1 cellular context compared by ENCODE assay signal in genomic region chr19:9827325-9828238, GRCh38.
TF ChIP-seq lines count a peak whose summit lies in the region.

UBL5 (plus strand) TSS chr19:9827918; CDS start chr19:9828338, 420 bp downstream.

TF ChIP-seq in K562, 482 proteins besides CTCF, POLR2A, EP300 and RAD21 (continued from another document and continues in another):
- no peak for TF ChIP-seq HBP1 (CRISPR knock-in tag; IDR thresholded peaks at IDR 0.05)
- no peak for TF ChIP-seq PYGO2 (tag; IDR thresholded peaks at IDR 0.05)
- no peak for TF ChIP-seq ZBTB43 (CRISPR knock-in tag; IDR thresholded peaks at IDR 0.05)
- peak; percentile 99 for TF ChIP-seq NR2C1 (IDR thresholded peaks at IDR 0.05)
- TF ChIP-seq NR2C1 (tag; IDR thresholded peaks at IDR 0.05) = peak; percentile 99
- no peak for TF ChIP-seq HSF4 (CRISPR knock-in tag; IDR thresholded peaks at IDR 0.05; ENCODE audit: borderline replicate concordance)
- no peak for TF ChIP-seq NCOR1 (IDR thresholded peaks at IDR 0.05)
- TF ChIP-seq ILK (tag; IDR thresholded peaks at IDR 0.05; ENCODE audit: borderline replicate concordance, low read depth) = no peak
- TF ChIP-seq PRMT5 (CRISPR knock-in tag; IDR thresholded peaks at IDR 0.05) = no peak
- peak; percentile 63 for TF ChIP-seq TBP (optimal IDR thresholded peaks at IDR 0.05; ENCODE audit: low read depth, low read length)
- TF ChIP-seq ADNP (tag; IDR thresholded peaks at IDR 0.05) = no peak
- TF ChIP-seq KLF13 (tag; IDR thresholded peaks at IDR 0.05; ENCODE audit: borderline replicate concordance, low read depth) = peak; percentile 62
- TF ChIP-seq CBFA2T3 (IDR thresholded peaks at IDR 0.05) = no peak
- no peak for TF ChIP-seq SPI1 (IDR thresholded peaks at IDR 0.05; ENCODE audit: borderline replicate concordance, low read depth, low read length)
- TF ChIP-seq CSDE1 (IDR thresholded peaks at IDR 0.05) = no peak
- TF ChIP-seq MBD1 (CRISPR knock-in tag; IDR thresholded peaks at IDR 0.05) = no peak
- TF ChIP-seq ZBTB9 (CRISPR knock-in tag; IDR thresholded peaks at IDR 0.05) = no peak
- TF ChIP-seq MAZ (CRISPR knock-in tag; conservative IDR thresholded peaks at IDR 0.05 in 1 of 2, IDR thresholded peaks at IDR 0.05 in 1 of 2) = peak in 1 of 2 experiments; percentile 16; a peak in 2 of 4 replicates
- peak; percentile 60 for TF ChIP-seq VEZF1 (CRISPR knock-in tag; IDR thresholded peaks at IDR 0.05)
- TF ChIP-seq GATA2 (CRISPR knock-in tag; IDR thresholded peaks at IDR 0.05) = no peak
- TF ChIP-seq EGR1 (conservative IDR thresholded peaks at IDR 0.05) = no peak
- no peak for TF ChIP-seq CBX8 (IDR thresholded peaks at IDR 0.05; ENCODE audit: borderline replicate concordance, extremely low read depth, low read depth, low read length, poor library complexity, severe bottlenecking)
- no peak for TF ChIP-seq CBX5 (IDR thresholded peaks at IDR 0.05; ENCODE audit: borderline replicate concordance, low read depth)
- no peak for TF ChIP-seq ATF1 (CRISPR knock-in tag; IDR thresholded peaks at IDR 0.05)
- TF ChIP-seq ATF1 (tag; IDR thresholded peaks at IDR 0.05) = peak; percentile 44
- peak; percentile 88 for TF ChIP-seq KDM5B (IDR thresholded peaks at IDR 0.05; ENCODE audit: insufficient replicate concordance, low read depth, low read length)
- no peak for TF ChIP-seq ZNF347 (CRISPR knock-in tag; IDR thresholded peaks at IDR 0.05; ENCODE audit: low read depth)
- TF ChIP-seq HMGN3 (IDR thresholded peaks at IDR 0.05; ENCODE audit: borderline replicate concordance, extremely low read depth, insufficient read length, low read depth, low read length) = peak; percentile 53
- no peak for TF ChIP-seq TEAD2 (tag; IDR thresholded peaks at IDR 0.05)
- no peak for TF ChIP-seq ZNF398 (CRISPR knock-in tag; IDR thresholded peaks at IDR 0.05)
- no peak for TF ChIP-seq ARID3A (IDR thresholded peaks at IDR 0.05; ENCODE audit: borderline replicate concordance, low read depth, low read length)
- no peak for TF ChIP-seq ILF3 (IDR thresholded peaks at IDR 0.05; ENCODE audit: borderline replicate concordance)
- peak in 1 of 2 experiments; percentile 98; a peak in 2 of 4 replicates for TF ChIP-seq KDM4B (IDR thresholded peaks at IDR 0.05; ENCODE audit: borderline replicate concordance in 2 of 2, low read depth in 1 of 2)
- TF ChIP-seq CREB1 (IDR thresholded peaks at IDR 0.05) = 0 out of 2 replicates have a peak, but pooled peaks have one; percentile 19
- no peak for TF ChIP-seq CREB1 (CRISPR knock-in tag; IDR thresholded peaks at IDR 0.05)
- TF ChIP-seq ZBTB34 (CRISPR knock-in tag; IDR thresholded peaks at IDR 0.05) = no peak
- peak; percentile 51; the same call in 1 of the 2 replicates for TF ChIP-seq MAX (CRISPR knock-in tag; IDR thresholded peaks at IDR 0.05)
- TF ChIP-seq GATAD2A (IDR thresholded peaks at IDR 0.05) = no peak
- TF ChIP-seq RBBP5 (IDR thresholded peaks at IDR 0.05; ENCODE audit: borderline replicate concordance, insufficient read depth, low read length, poor library complexity, severe bottlenecking) = peak; percentile 93
- no peak for TF ChIP-seq ZNF282 (CRISPR knock-in tag; IDR thresholded peaks at IDR 0.05)
- TF ChIP-seq RFX1 (IDR thresholded peaks at IDR 0.05) = peak; percentile 57; the same call in 1 of the 2 replicates
- TF ChIP-seq RNF219 (CRISPR knock-in tag; IDR thresholded peaks at IDR 0.05) = no peak
- TF ChIP-seq UBTF (IDR thresholded peaks at IDR 0.05; ENCODE audit: borderline replicate concordance in 1 of 2, low read depth in 2 of 2, low read length in 2 of 2) = peak in 1 of 2 experiments; percentile 42; a peak in 1 of 4 replicates
- TF ChIP-seq MNT (conservative IDR thresholded peaks at IDR 0.05) = peak; percentile 93 to 97
- TF ChIP-seq ZNF551 (CRISPR knock-in tag; IDR thresholded peaks at IDR 0.05) = no peak
